ENCODE assay signal across 8 cellular contexts in the genomic region with DNA sequence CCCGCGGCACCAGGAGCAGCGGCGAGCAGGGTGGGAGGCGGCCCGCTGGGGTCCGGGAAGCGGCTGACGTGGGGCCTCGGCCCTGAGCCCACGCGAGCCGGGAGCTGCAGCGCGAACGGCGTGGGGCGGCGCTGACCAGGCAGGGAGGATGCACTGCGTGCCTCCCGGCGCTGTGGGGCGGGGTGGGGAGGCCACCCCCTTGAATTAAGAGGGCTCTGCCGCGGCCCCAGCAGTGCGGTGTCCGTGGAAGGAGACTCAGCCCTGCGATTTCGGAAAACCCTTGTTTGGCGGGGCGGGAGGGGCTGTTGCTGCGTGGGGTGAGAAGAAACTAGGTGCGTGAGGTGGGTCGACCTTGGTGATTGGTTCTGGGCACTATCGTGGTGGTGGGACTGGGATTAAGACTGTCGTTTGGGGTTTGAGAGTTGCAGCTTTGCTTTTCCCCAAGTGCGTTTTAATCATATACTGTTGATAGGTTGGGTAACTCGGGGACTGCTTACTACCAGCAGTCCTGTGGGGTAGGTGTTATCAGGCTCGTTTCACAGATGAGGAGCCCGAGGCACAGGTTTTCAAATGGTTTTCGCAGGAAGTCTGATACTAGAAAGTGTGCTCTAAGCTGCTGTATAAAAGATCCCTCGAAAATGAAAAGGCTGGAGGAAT. TPM values are rescaled to one million over a fixed set of nuclear protein-coding genes. Genes with fewer than 3 reads are reported as not detected.
DNase-seq lines count a peak whose midpoint lies in the region; ATAC-seq and TF ChIP-seq lines count a peak whose summit lies in the region.

No MANE protein-coding gene starts in this region.

- H3K4me2 ChIP-seq in neural progenitor cell = peak overlapping the region; percentile 91

- no peak for TF ChIP-seq CTCF in LNCaP clone FGC (IDR thresholded peaks at IDR 0.05; ENCODE audit: control insufficient read depth, extremely low read depth, insufficient read depth)
- no peak for TF ChIP-seq CTCF in neural progenitor cell (IDR thresholded peaks at IDR 0.05)
- no peak for TF ChIP-seq CTCF in tibial artery (IDR thresholded peaks at IDR 0.05)

- H3K79me2 ChIP-seq in neural progenitor cell (ENCODE audit: low read depth) = peaks cover 56% of the 10 kb centered on the region

- H3K4me1 ChIP-seq in neural progenitor cell (peaks cover 41% of the 10 kb centered on the region), tibial artery (peaks cover 5 to 40% (median 30%) of the 10 kb centered on the region in 4 donors)

- H3K4me3 Mint-ChIP-seq in activated CD8-positive, alpha-beta memory T cell treated with anti-CD3 and anti-CD28 coated beads, Interleukin-2, amount 10 ng/mL, durations not matched to agents 7 days and 5 days = no peak overlapping the region
- H3K4me3 Mint-ChIP-seq in neural progenitor cell = no peak overlapping the region

- H3K4me3 ChIP-seq in LNCaP clone FGC (ENCODE audit: low read depth, low read length) (peak overlapping the region; percentile 82), neural progenitor cell (peak overlapping the region; percentile 89), tibial artery (peak overlapping the region; percentile 76 to 82)

- no peaks in the 10 kb centered on the region for H3K36me3 ChIP-seq in neural progenitor cell
- no peaks in the 10 kb centered on the region for H3K36me3 ChIP-seq in tibial artery

- peak overlapping the region; percentile 98 for H3K9ac ChIP-seq in neural progenitor cell

- no peaks in the 10 kb centered on the region for H3K9me3 Mint-ChIP-seq in activated CD8-positive, alpha-beta memory T cell treated with anti-CD3 and anti-CD28 coated beads, Interleukin-2, amount 10 ng/mL, durations not matched to agents 7 days and 5 days (ENCODE audit: low read depth)
- peaks cover 3% of the 10 kb centered on the region for H3K9me3 Mint-ChIP-seq in neural progenitor cell

- peak overlapping the region; percentile 99 for H3K27ac ChIP-seq in neural progenitor cell
- peak overlapping the region; percentile 90 to 98 for H3K27ac ChIP-seq in tibial artery

- peaks cover 10% of the 10 kb centered on the region for H3F3A ChIP-seq in neural progenitor cell (ENCODE audit: low read depth)

- intact Hi-C loops in tibial artery (cut with DNase I; ENCODE audit: low total_unique reads) = loop anchor here (5.0 kb wide), 1 partner anchor 169 kb away; no protein-coding TSS in a partner anchor

- H3K4me1 Mint-ChIP-seq in activated CD8-positive, alpha-beta memory T cell treated with anti-CD3 and anti-CD28 coated beads, Interleukin-2, amount 10 ng/mL, durations not matched to agents 7 days and 5 days = peaks cover 13% of the 10 kb centered on the region
- H3K4me1 Mint-ChIP-seq in neural progenitor cell = peaks cover 20% of the 10 kb centered on the region

- H3K27me3 ChIP-seq in neural progenitor cell (no peaks in the 10 kb centered on the region), tibial artery (no peaks in the 10 kb centered on the region)

- H2AFZ ChIP-seq in neural progenitor cell (replicated peaks) = no peak overlapping the region

- peak; percentile 35 for ATAC-seq in GM21723 (IDR thresholded peaks at IDR 0.05; ENCODE audit: unreplicated experiment)
- ATAC-seq in activated CD8-positive, alpha-beta memory T cell treated with anti-CD3 and anti-CD28 coated beads, Interleukin-2, amount 10 ng/mL, durations not matched to agents 7 days and 5 days = peak; percentile 38
- peak; percentile 42 for ATAC-seq in esophagus mucosa

- H3K27me3 Mint-ChIP-seq in activated CD8-positive, alpha-beta memory T cell treated with anti-CD3 and anti-CD28 coated beads, Interleukin-2, amount 10 ng/mL, durations not matched to agents 7 days and 5 days = peaks cover 19% of the 10 kb centered on the region
- no peaks in the 10 kb centered on the region for H3K27me3 Mint-ChIP-seq in neural progenitor cell (ENCODE audit: insufficient read depth, low read depth)

- H3K9me3 ChIP-seq in neural progenitor cell (ENCODE audit: low read depth) (no peaks in the 10 kb centered on the region), tibial artery (no peaks in the 10 kb centered on the region)

- H3K36me3 Mint-ChIP-seq in activated CD8-positive, alpha-beta memory T cell treated with anti-CD3 and anti-CD28 coated beads, Interleukin-2, amount 10 ng/mL, durations not matched to agents 7 days and 5 days = peaks cover 2% of the 10 kb centered on the region
- H3K36me3 Mint-ChIP-seq in neural progenitor cell = peaks cover 5% of the 10 kb centered on the region

- CTCF ChIA-PET in activated CD8-positive, alpha-beta memory T cell treated with anti-CD3 and anti-CD28 coated beads, Interleukin-2, amount 10 ng/mL, durations not matched to agents 7 days and 5 days (lab: Charles Lee) = interaction anchor here (0.9 to 3.1 kb wide), 9 partner anchors 9 to 171 kb away, joined by 3 to 14 read pairs (median 6); no protein-coding TSS in a partner anchor

- H3K27ac Mint-ChIP-seq in activated CD8-positive, alpha-beta memory T cell treated with anti-CD3 and anti-CD28 coated beads, Interleukin-2, amount 10 ng/mL, durations not matched to agents 7 days and 5 days = peak overlapping the region; percentile 81
- H3K27ac Mint-ChIP-seq in neural progenitor cell = peak overlapping the region; percentile 96

- peaks cover 52% of the 10 kb centered on the region for H4K20me1 ChIP-seq in neural progenitor cell (ENCODE audit: low read depth)

- DNase-seq in EH (ENCODE audit: low read depth) (peak; percentile 50), LNCaP clone FGC (ENCODE audit: low read depth) (no peak), neural progenitor cell (ENCODE audit: low spot score) (no peak), tibial artery (peak; percentile 28 to 74), KG1 (lab: John Stamatoyannopoulos, UW) (no peak)
- peak; percentile 59 for DNase-seq in activated CD8-positive, alpha-beta memory T cell treated with anti-CD3 and anti-CD28 coated beads, Interleukin-2, amount 10 ng/mL, durations not matched to agents 7 days and 5 days

RNA-seq across cellular contexts. Expression of gene ACSL3, which starts 0.7 kb away (rescaled TPM):
- 10 to 100 TPM; 32.1 to 58.7 TPM for total RNA-seq in activated CD8-positive, alpha-beta memory T cell treated with anti-CD3 and anti-CD28 coated beads, Interleukin-2, amount 10 ng/mL, durations not matched to agents 7 days and 5 days
- total RNA-seq in esophagus mucosa (125 TPM), neural progenitor cell (ENCODE audit: low replicate concordance) (80.6 and 106 TPM in 2 replicates)

Comparison
In these comparisons a context has a peak if more than half of its experiments do, and no peak if none do; other contexts are left out.
1. DNase-seq: peak in EH (single experiment), activated CD8-positive, alpha-beta memory T cell treated with anti-CD3 and anti-CD28 coated beads, Interleukin-2, amount 10 ng/mL, durations not matched to agents 7 days and 5 days (single experiment) and tibial artery (2 of 2); none in LNCaP clone FGC (single experiment), neural progenitor cell (single experiment) and KG1 (single experiment).
2. Peak in every context shown above with its lines, with median percentiles within 50 percentile points of each other: ATAC-seq and H3K4me3 ChIP-seq.